ENCODE assay signal across 11 cellular contexts in the genomic region with DNA sequence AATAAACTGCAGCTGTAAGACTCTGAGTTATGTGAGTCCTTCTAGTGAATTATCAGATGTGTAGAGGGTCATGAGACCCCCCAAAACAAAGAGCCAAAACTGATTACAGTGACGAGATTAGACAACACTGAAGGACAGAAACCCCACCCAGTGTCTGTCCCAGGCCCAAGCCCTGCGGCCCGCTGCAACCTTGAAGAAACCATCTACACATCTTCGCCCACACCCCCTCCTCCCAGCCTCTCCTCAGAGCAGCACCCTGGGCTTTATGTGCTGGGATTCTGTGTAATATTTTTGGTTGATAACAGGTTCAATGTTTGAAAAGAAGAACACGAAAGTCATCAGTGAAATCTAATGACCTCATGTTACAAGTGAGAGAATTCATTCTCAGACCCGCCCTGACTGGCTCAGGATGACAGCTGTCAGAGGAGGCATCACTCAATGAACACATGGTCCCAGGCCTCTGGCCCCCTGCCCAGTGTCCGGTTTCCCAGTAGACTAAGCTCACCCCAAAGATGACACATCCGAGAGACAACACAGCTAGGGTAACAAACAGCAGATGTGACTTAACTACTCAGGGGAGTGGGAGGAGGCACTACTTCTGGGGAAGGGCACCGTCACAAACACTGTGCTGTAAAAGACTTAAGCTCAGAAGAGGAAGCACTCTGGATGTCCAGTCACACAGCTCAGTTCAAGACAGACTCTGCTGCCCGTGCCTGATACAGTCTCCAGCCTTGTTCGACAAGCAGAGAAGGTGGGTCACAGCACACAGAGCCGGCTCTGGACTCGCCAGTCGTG. TPM values are rescaled to one million over a fixed set of nuclear protein-coding genes. Genes with fewer than 3 reads are reported as not detected.
A peak's percentile ranks its signal among the peaks of the same experiment; 100 is the strongest.
DNase-seq lines count a peak whose midpoint lies in the region; ATAC-seq and TF ChIP-seq lines count a peak whose summit lies in the region.
"Had no signal": no experiment of that assay in that cellular context is flagged by ENCODE, and none has a peak within 500 bp of the region (broad histone marks: within the 10 kb centered on the region; RNA-seq: fewer than 3 reads in every experiment).

No MANE protein-coding gene starts in this region.

- no peaks in the 10 kb centered on the region for H3K27me3 ChIP-seq in BJ (ENCODE audit: control insufficient read depth, insufficient read depth, low read length)
- no peaks in the 10 kb centered on the region for H3K27me3 ChIP-seq in PC-3 (ENCODE audit: low read length)
- H3K27me3 ChIP-seq: cardiac muscle cell, ovary had no signal

- H2AFZ ChIP-seq in PC-3 (ENCODE audit: low read length): no peak overlapping the region

- 0 out of 2 replicates have a peak, but pooled peaks cover 4% of the 10 kb centered on the region for H4K20me1 ChIP-seq in PC-3 (ENCODE audit: low read length)

- H3K27ac Mint-ChIP-seq in activated naive CD4-positive, alpha-beta T cell treated with anti-CD3 and anti-CD28 coated beads for 36 hours: no peak overlapping the region

- H3K9me2 ChIP-seq in PC-3 (replicated peaks; ENCODE audit: low read length): no peaks in the 10 kb centered on the region

- no peaks in the 10 kb centered on the region for H3K36me3 Mint-ChIP-seq in activated naive CD4-positive, alpha-beta T cell treated with anti-CD3 and anti-CD28 coated beads for 36 hours (ENCODE audit: low read depth)

- CTCF ChIA-PET in BJ (lab: Yijun Ruan, JAX) (no interaction called here), PC-3 (lab: Charles Lee) (no interaction called here)
- CTCF ChIA-PET in activated naive CD4-positive, alpha-beta T cell treated with anti-CD3 and anti-CD28 coated beads for 36 hours (lab: Charles Lee): no interaction called here

- H3F3A ChIP-seq in PC-3 (ENCODE audit: low read length, unreplicated experiment): peaks cover 4% of the 10 kb centered on the region

- no peaks in the 10 kb centered on the region for H3K79me2 ChIP-seq in PC-3 (ENCODE audit: low read length)

- peak; percentile 80 for ATAC-seq in PC-3

- no peaks in the 10 kb centered on the region for H3K9me3 Mint-ChIP-seq in activated naive CD4-positive, alpha-beta T cell treated with anti-CD3 and anti-CD28 coated beads for 36 hours

- no TSS peak for BruUV-seq in PC-3 (replicated peaks; lab: Mats Ljungman, UMichigan)

- DNase-seq in BJ (ENCODE audit: low read depth): peak; percentile 40
- DNase-seq in PC-3: peak; percentile 93
- peak; percentile 97 for DNase-seq in fibroblast of mammary gland (ENCODE audit: low read depth)
- peak; percentile 39 for DNase-seq in occipital lobe (lab: John Stamatoyannopoulos, UW)
- no peak for DNase-seq in SIG-M5 (lab: John Stamatoyannopoulos, UW)
- DNase-seq in activated naive CD4-positive, alpha-beta T cell treated with anti-CD3 and anti-CD28 coated beads for 36 hours: no peak
- DNase-seq in KG1 (lab: John Stamatoyannopoulos, UW): no peak
- no peak for DNase-seq in NK-92 treated with Interleukin-12 subunit alpha and Interleukin-12 subunit beta, amount 100 ng/mL, for 24 hours (lab: John Stamatoyannopoulos, UW)
- DNase-seq: DMS79 treated with DMSO at 0.1 percent for 48 hours had no signal

- H3K9ac ChIP-seq in PC-3 (ENCODE audit: low read length): peak overlapping the region; percentile 65

- H3K4me3 ChIP-seq in BJ (ENCODE audit: low read depth, low read length) (no peak overlapping the region), PC-3 (ENCODE audit: low read length) (peak overlapping the region; percentile 11; the same call in 1 of the 2 replicates), fibroblast of mammary gland (ENCODE audit: control insufficient read depth, low read depth, low read length) (no peak overlapping the region)
- H3K4me3 ChIP-seq: cardiac muscle cell, ovary had no signal

- TF ChIP-seq CTCF in BJ (IDR thresholded peaks at IDR 0.05; ENCODE audit: insufficient read depth, low read depth, low read length) (no peak), PC-3 (conservative IDR thresholded peaks at IDR 0.05; ENCODE audit: low read depth, low read length) (no peak), fibroblast of mammary gland (conservative IDR thresholded peaks at IDR 0.05; ENCODE audit: control insufficient read depth, insufficient read depth, low read depth, low read length) (no peak)

- no peaks in the 10 kb centered on the region for H3K27me3 Mint-ChIP-seq in activated naive CD4-positive, alpha-beta T cell treated with anti-CD3 and anti-CD28 coated beads for 36 hours (ENCODE audit: low read depth)

- H3K36me3 ChIP-seq in BJ (ENCODE audit: control insufficient read depth, insufficient read depth, low read length): peaks cover 12% of the 10 kb centered on the region
- peaks cover 5% of the 10 kb centered on the region; the same call in 1 of the 2 replicates for H3K36me3 ChIP-seq in PC-3 (ENCODE audit: low read depth, low read length)
- H3K36me3 ChIP-seq: ovary had no signal

- POLR2A ChIA-PET in BJ (lab: Charles Lee) (no interaction called here), PC-3 (lab: Charles Lee; ENCODE audit: unreplicated experiment) (interaction anchor here (0.6 to 0.9 kb wide), 4 partner anchors 8 to 89 kb away, joined by 3 to 4 read pairs (median 3); a partner anchor contains a TSS)

- H3K4me3 Mint-ChIP-seq in activated naive CD4-positive, alpha-beta T cell treated with anti-CD3 and anti-CD28 coated beads for 36 hours: no peak overlapping the region

- intact Hi-C loops in PC-3 (cut with micrococcal nuclease): no loop called here
- intact Hi-C loops in activated naive CD4-positive, alpha-beta T cell treated with anti-CD3 and anti-CD28 coated beads for 36 hours (cut with micrococcal nuclease): no loop called here

- peaks cover 25% of the 10 kb centered on the region for H3K4me1 ChIP-seq in PC-3 (ENCODE audit: insufficient read depth, low read length)

- H3K4me1 Mint-ChIP-seq in activated naive CD4-positive, alpha-beta T cell treated with anti-CD3 and anti-CD28 coated beads for 36 hours (ENCODE audit: low read depth): no peaks in the 10 kb centered on the region

- H3K4me2 ChIP-seq in PC-3 (ENCODE audit: low read length): peak overlapping the region; percentile 70

- peak overlapping the region; percentile 94 for H3K27ac ChIP-seq in PC-3 (ENCODE audit: low read length)
- H3K27ac ChIP-seq: cardiac muscle cell, ovary had no signal

- no peaks in the 10 kb centered on the region for H3K9me3 ChIP-seq in PC-3 (ENCODE audit: low read length)
- H3K9me3 ChIP-seq: ovary had no signal

RNA-seq across cellular contexts. Expression of a gene that starts 48.9 kb away (rescaled TPM):
- polyA plus RNA-seq in BJ (2011; rRNA removed): 46.6 and 67.5 TPM in 2 replicates
- polyA minus RNA-seq in BJ (2011; rRNA and poly(A)+ RNA removed): 25.2 and 28.6 TPM in 2 replicates
- total RNA-seq in PC-3 (2014; rRNA removed) (108 and 115 TPM in 2 replicates), occipital lobe (47.6 TPM)
- total RNA-seq in activated naive CD4-positive, alpha-beta T cell treated with anti-CD3 and anti-CD28 coated beads for 36 hours: 10 to 100 TPM; 47.0 to 47.9 TPM

Comparison
In these comparisons a context has a peak if more than half of its experiments do, and no peak if none do; other contexts are left out.
1. DNase-seq: peak in BJ (single experiment), PC-3 (single experiment), fibroblast of mammary gland (single experiment) and occipital lobe (single experiment); none in SIG-M5 (single experiment), activated naive CD4-positive, alpha-beta T cell treated with anti-CD3 and anti-CD28 coated beads for 36 hours (single experiment), KG1 (single experiment) and NK-92 treated with Interleukin-12 subunit alpha and Interleukin-12 subunit beta, amount 100 ng/mL, for 24 hours (single experiment).